Comparison of ENCODE assay signal across 26 cellular contexts in the genomic region with DNA sequence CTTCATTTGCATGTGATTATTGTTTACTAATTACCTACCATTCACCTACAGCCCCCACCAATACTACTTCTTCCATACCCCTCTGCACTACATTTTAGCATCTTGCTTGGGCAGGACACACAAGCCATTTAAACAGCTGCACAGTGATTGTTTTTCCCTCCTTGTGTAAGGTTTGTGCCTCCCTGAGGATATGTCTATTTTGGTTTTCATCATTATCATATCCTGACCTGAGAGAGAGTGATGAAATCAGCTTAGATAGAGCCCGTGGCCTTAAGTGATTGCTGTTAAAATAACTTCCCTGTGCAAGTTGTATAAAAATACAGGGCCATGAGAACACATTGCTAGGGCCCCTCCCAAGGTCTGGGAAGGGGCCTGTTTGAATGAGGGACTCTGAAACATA.
"Had no signal": no experiment of that assay in that cellular context is flagged by ENCODE, and none has a peak within 500 bp of the region (broad histone marks: within the 10 kb centered on the region; RNA-seq: fewer than 3 reads in every experiment).

No MANE protein-coding gene starts in this region.

- DNase-seq: dorsolateral prefrontal cortex; effector CD4-positive, alpha-beta T cell; hypothalamus; immature natural killer cell; islet precursor cell; kidney glomerular epithelial cell; mesenchymal stem cell; mucosa of descending colon; naive B cell; occipital lobe; ovary; posterior cingulate gyrus; stimulated activated CD4-positive, alpha-beta T cell treated with anti-CD3 and anti-CD28 coated beads, Interleukin-12 subunit alpha, Interleukin-12 subunit beta, amount 100 ng/mL, for 4 hours; stimulated activated CD4-positive, alpha-beta T cell treated with anti-CD3 and anti-CD28 coated beads, Interleukin-1b, Interleukin-23, amount 100 ng/mL, for 48 hours; stimulated activated CD4-positive, alpha-beta T cell treated with anti-CD3 and anti-CD28 coated beads, Interleukin-4, amount 100 ng/mL, for 1 hour; stimulated activated CD8-positive, alpha-beta memory T cell treated with anti-CD3 and anti-CD28 coated beads, Interleukin-4, amount 100 ng/mL, for 48 hours; stimulated activated naive CD4-positive, alpha-beta T cell; stimulated activated naive CD8-positive, alpha-beta T cell treated with anti-CD3 and anti-CD28 coated beads, Interleukin-15, amount 100 ng/mL, for 72 hours; transverse colon; upper lobe of right lung; uterus had no signal

- H3K36me3 Mint-ChIP-seq: immature natural killer cell; naive B cell; natural killer cell treated with Interleukin-12 subunit alpha and Interleukin-12 subunit beta and Interleukin-15 and Interleukin-18, amount 100 ng/mL, for 72 hours had no signal

- H3K4me1 ChIP-seq: suprapubic skin, transverse colon, upper lobe of right lung, uterus had no signal

- ATAC-seq: mucosa of descending colon; natural killer cell treated with Interleukin-12 subunit alpha and Interleukin-12 subunit beta and Interleukin-15 and Interleukin-18, amount 100 ng/mL, for 72 hours; sciatic nerve; stimulated activated naive CD8-positive, alpha-beta T cell treated with anti-CD3 and anti-CD28 coated beads, Interleukin-15, amount 100 ng/mL, for 72 hours; upper lobe of right lung had no signal

- H3K27ac Mint-ChIP-seq: immature natural killer cell; mesothelial cell of epicardium; natural killer cell treated with Interleukin-12 subunit alpha and Interleukin-12 subunit beta and Interleukin-15 and Interleukin-18, amount 100 ng/mL, for 72 hours; stimulated activated naive CD8-positive, alpha-beta T cell treated with anti-CD3 and anti-CD28 coated beads, Interleukin-15, amount 100 ng/mL, for 72 hours had no signal

- H3K27me3 ChIP-seq: dorsolateral prefrontal cortex, ovary, suprapubic skin, transverse colon, upper lobe of right lung, uterus had no signal

- H3K27ac ChIP-seq: dorsolateral prefrontal cortex, ovary, suprapubic skin, transverse colon, upper lobe of right lung, uterus had no signal

- H3K4me1 Mint-ChIP-seq: immature natural killer cell; naive B cell; stimulated activated naive CD8-positive, alpha-beta T cell treated with anti-CD3 and anti-CD28 coated beads, Interleukin-15, amount 100 ng/mL, for 72 hours had no signal

- H3K9me3 Mint-ChIP-seq: immature natural killer cell; natural killer cell treated with Interleukin-12 subunit alpha and Interleukin-12 subunit beta and Interleukin-15 and Interleukin-18, amount 100 ng/mL, for 72 hours had no signal

- H3K36me3 ChIP-seq: ovary, suprapubic skin, transverse colon, upper lobe of right lung, uterus had no signal

- H3K4me3 Mint-ChIP-seq: immature natural killer cell; mesothelial cell of epicardium; natural killer cell treated with Interleukin-12 subunit alpha and Interleukin-12 subunit beta and Interleukin-15 and Interleukin-18, amount 100 ng/mL, for 72 hours; stimulated activated naive CD8-positive, alpha-beta T cell treated with anti-CD3 and anti-CD28 coated beads, Interleukin-15, amount 100 ng/mL, for 72 hours had no signal

- H3K9me3 ChIP-seq: mucosa of descending colon, ovary, suprapubic skin, transverse colon, upper lobe of right lung, uterus had no signal

- H3K4me3 ChIP-seq: dorsolateral prefrontal cortex, mucosa of descending colon, ovary, smooth muscle cell, suprapubic skin, transverse colon, upper lobe of right lung, uterus had no signal

- H3K4me2 ChIP-seq: smooth muscle cell had no signal
